ENCODE assay signal across 12 cellular contexts in the genomic region with DNA sequence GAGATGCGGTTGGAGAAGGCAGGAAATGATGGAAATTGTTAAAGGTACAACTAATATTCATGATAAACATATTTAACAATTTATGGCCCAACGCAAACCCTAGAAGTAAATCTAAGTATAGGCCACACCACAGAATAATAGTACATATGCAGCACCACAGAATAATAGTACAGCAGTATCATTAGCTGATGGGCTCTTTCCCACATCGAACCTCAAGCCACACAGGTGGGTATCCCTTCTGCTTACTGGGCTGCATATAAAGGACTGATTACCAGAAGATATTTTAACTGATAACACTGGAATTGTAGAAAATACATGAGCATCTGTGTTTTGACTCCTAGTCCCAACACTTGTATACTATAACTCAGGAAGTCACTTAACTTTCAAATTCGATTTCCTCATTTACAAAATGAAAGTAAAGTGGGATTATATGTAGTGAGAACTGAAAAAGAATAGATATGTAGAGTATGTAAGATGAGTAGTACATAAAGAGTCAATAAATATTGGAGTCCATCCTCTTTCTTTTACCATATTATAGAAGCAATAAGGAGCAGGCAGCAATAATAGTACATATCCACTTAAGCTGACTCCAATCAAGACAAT.
DNase-seq lines count a peak whose midpoint lies in the region; ATAC-seq, FAIRE-seq and TF ChIP-seq lines count a peak whose summit lies in the region.
"Had no signal": no experiment of that assay in that cellular context is flagged by ENCODE, and none has a peak within 500 bp of the region (broad histone marks: within the 10 kb centered on the region; RNA-seq: fewer than 3 reads in every experiment).

No MANE protein-coding gene starts in this region.

- H3K27me3 ChIP-seq in DND-41 (ENCODE audit: insufficient read depth, low read length, poor library complexity) (no peaks in the 10 kb centered on the region), SK-N-SH (ENCODE audit: insufficient read depth) (no peaks in the 10 kb centered on the region), testis (no peaks in the 10 kb centered on the region)

- intact Hi-C loops in kidney (cut with DNase I) (no loop called here), testis (cut with DNase I; ENCODE audit: low total_unique reads) (no loop called here)

- H3K4me2 ChIP-seq in DND-41 (ENCODE audit: insufficient read depth, low read length), result peak overlapping the region; percentile 9; the same call in 1 of the 2 replicates
- H3K4me2 ChIP-seq in SK-N-SH, result peak overlapping the region; percentile 53

- POLR2A ChIA-PET in SK-N-SH (lab: Yijun Ruan, JAX), result interaction anchor here (0.6 kb wide), 1 partner anchor 491 kb away, joined by 3 read pairs; no protein-coding TSS in a partner anchor

- peaks cover 14% of the 10 kb centered on the region for H3F3A ChIP-seq in SK-N-SH (replicated peaks; ENCODE audit: insufficient read depth)

- no peak for TF ChIP-seq RAD21 in SK-N-SH (IDR thresholded peaks at IDR 0.05; ENCODE audit: low read length)

- no peak overlapping the region for H3K9ac ChIP-seq in DND-41 (ENCODE audit: low read depth, low read length)
- peak overlapping the region; percentile 7; the same call in 1 of the 2 replicates for H3K9ac ChIP-seq in SK-N-SH
- peak overlapping the region; percentile 28 to 29 for H3K9ac ChIP-seq in kidney (ENCODE audit: low read length in 2 of 2)

- no peak overlapping the region for H3K27ac ChIP-seq in DND-41 (ENCODE audit: low read length)
- H3K27ac ChIP-seq in SK-N-SH (ENCODE audit: low read depth in 2 of 2, low read length in 1 of 2), result peak overlapping the region; percentile 56 to 67; a peak in 2 of 4 replicates
- H3K27ac ChIP-seq in kidney (ENCODE audit: low read depth in 2 of 2, low read length in 2 of 2), result no peak overlapping the region
- no peak overlapping the region for H3K27ac ChIP-seq in testis

- TF ChIP-seq EP300 in SK-N-SH (IDR thresholded peaks at IDR 0.05; ENCODE audit: borderline replicate concordance in 1 of 2, low read depth in 1 of 2, low read length in 1 of 2), result no peak

- H3K9me3 ChIP-seq in DND-41 (ENCODE audit: insufficient read depth, low read length, severe bottlenecking) (no peaks in the 10 kb centered on the region), SK-N-SH (no peaks in the 10 kb centered on the region), kidney (ENCODE audit: control insufficient read depth in 1 of 2, low read length in 2 of 2) (no peaks in the 10 kb centered on the region), testis (no peaks in the 10 kb centered on the region)

- H2AFZ ChIP-seq in DND-41 (ENCODE audit: low read depth, low read length), result no peak overlapping the region
- no peak overlapping the region for H2AFZ ChIP-seq in SK-N-SH (ENCODE audit: low read depth)

- TF ChIP-seq CTCF in DND-41 (IDR thresholded peaks at IDR 0.05; ENCODE audit: borderline replicate concordance, extremely low read depth, low read length, poor library complexity, severe bottlenecking), result no peak
- TF ChIP-seq CTCF in GM20000 (IDR thresholded peaks at IDR 0.05; ENCODE audit: extremely low read depth, missing control alignments), result no peak
- TF ChIP-seq CTCF in SK-N-SH (IDR thresholded peaks at IDR 0.05), result no peak
- no peak for TF ChIP-seq CTCF in kidney (IDR thresholded peaks at IDR 0.05; ENCODE audit: borderline replicate concordance, extremely low read depth, insufficient read depth)
- TF ChIP-seq CTCF in testis (IDR thresholded peaks at IDR 0.05), result no peak

- no peaks in the 10 kb centered on the region for H3K9me2 ChIP-seq in SK-N-SH

- H3K4me3 ChIP-seq in DND-41 (ENCODE audit: low read depth in 1 of 2, low read length in 2 of 2) (no peak overlapping the region), SK-N-SH (ENCODE audit: low read depth in 2 of 2, low read length in 1 of 2) (peak overlapping the region in 1 of 2 experiments; percentile 18; a peak in 1 of 4 replicates), kidney (ENCODE audit: low read length in 2 of 2) (peak overlapping the region in 1 of 2 donors; percentile 41), testis (no peak overlapping the region)

- CTCF ChIA-PET in SK-N-SH (lab: Yijun Ruan, JAX), result interaction anchor here (0.7 to 3.9 kb wide), 25 partner anchors 8 to 583 kb away, joined by 3 to 51 read pairs (median 5); no protein-coding TSS in a partner anchor

- H3K36me3 ChIP-seq in DND-41 (ENCODE audit: insufficient read depth, low read length) (no peaks in the 10 kb centered on the region), SK-N-SH (replicated peaks in 1 of 2; ENCODE audit: control insufficient read depth in 1 of 2, insufficient read depth in 2 of 2, low read length in 1 of 2) (peaks cover 2 to 21% of the 10 kb centered on the region in 2 experiments), kidney (ENCODE audit: control insufficient read depth in 1 of 2, insufficient read depth in 2 of 2, low read length in 2 of 2) (no peaks in the 10 kb centered on the region), testis (ENCODE audit: low read depth, missing control alignments) (no peaks in the 10 kb centered on the region)

- no peak for FAIRE-seq in kidney (lab: Jason Lieb, UNC)

- H4K20me1 ChIP-seq in DND-41 (ENCODE audit: insufficient read depth, low read length) (no peaks in the 10 kb centered on the region), SK-N-SH (ENCODE audit: insufficient read depth) (no peaks in the 10 kb centered on the region)

- H3K4me1 ChIP-seq in DND-41 (ENCODE audit: insufficient read depth, low read length), result peaks cover 6% of the 10 kb centered on the region
- H3K4me1 ChIP-seq in SK-N-SH (ENCODE audit: control insufficient read depth in 1 of 2, insufficient read depth in 2 of 2, low read depth in 1 of 2, low read length in 1 of 2), result peaks cover 2 to 9% of the 10 kb centered on the region in 2 experiments; a peak in 3 of 4 replicates
- peaks cover 0 to 4% of the 10 kb centered on the region in 2 donors for H3K4me1 ChIP-seq in kidney (ENCODE audit: control insufficient read depth in 1 of 2, insufficient read depth in 1 of 2, low read depth in 1 of 2, low read length in 2 of 2)
- H3K4me1 ChIP-seq in testis, result no peaks in the 10 kb centered on the region

- DNase-seq in DND-41, result no peak
- DNase-seq in GM20000 (ENCODE audit: low spot score), result peak; percentile 8
- DNase-seq in SK-N-SH, result no peak
- no peak for DNase-seq in kidney
- no peak for DNase-seq in GM03348 (ENCODE audit: low spot score)
- no peak for DNase-seq in stimulated activated CD4-positive, alpha-beta T cell treated with anti-CD3 and anti-CD28 coated beads, Interleukin-4, amount 100 ng/mL, for 1 hour
- DNase-seq in D341Med (ENCODE audit: low spot score), result no peak
- no peak for DNase-seq in testis
- DNase-seq: DMS 273 treated with DMSO at 0.1 percent for 48 hours, endodermal cell, HCEC 1CT, NCI-H1105 treated with DMSO at 0.1 percent for 48 hours had no signal

- 73% methylated on average over 4 of the region's 4 CpGs for WGBS in SK-N-SH (ENCODE audit: low lambda C conversion rate)
- WGBS in testis, 2 donors, result 78 to 83% methylated on average over 4 of the region's 4 CpGs

- no peaks in the 10 kb centered on the region for H3K79me2 ChIP-seq in DND-41 (ENCODE audit: insufficient read depth, low read length)
- H3K79me2 ChIP-seq in SK-N-SH (ENCODE audit: insufficient read depth), result peaks cover 84% of the 10 kb centered on the region

- no peak for ATAC-seq in DND-41 (ENCODE audit: insufficient read depth, low read depth)

- no peak for TF ChIP-seq POLR2A in testis (IDR thresholded peaks at IDR 0.05)

TF ChIP-seq in SK-N-SH, 30 proteins besides CTCF, POLR2A, EP300 and RAD21 (continues in another document):
- no peak for TF ChIP-seq RCOR1 (IDR thresholded peaks at IDR 0.05; ENCODE audit: low read length)
- TF ChIP-seq, protein P1, sequence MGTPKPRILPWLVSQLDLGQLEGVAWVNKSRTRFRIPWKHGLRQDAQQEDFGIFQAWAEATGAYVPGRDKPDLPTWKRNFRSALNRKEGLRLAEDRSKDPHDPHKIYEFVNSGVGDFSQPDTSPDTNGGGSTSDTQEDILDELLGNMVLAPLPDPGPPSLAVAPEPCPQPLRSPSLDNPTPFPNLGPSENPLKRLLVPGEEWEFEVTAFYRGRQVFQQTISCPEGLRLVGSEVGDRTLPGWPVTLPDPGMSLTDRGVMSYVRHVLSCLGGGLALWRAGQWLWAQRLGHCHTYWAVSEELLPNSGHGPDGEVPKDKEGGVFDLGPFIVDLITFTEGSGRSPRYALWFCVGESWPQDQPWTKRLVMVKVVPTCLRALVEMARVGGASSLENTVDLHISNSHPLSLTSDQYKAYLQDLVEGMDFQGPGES (IDR thresholded peaks at IDR 0.05; ENCODE audit: low read depth, low read length), result no peak
- TF ChIP-seq, protein P2, sequence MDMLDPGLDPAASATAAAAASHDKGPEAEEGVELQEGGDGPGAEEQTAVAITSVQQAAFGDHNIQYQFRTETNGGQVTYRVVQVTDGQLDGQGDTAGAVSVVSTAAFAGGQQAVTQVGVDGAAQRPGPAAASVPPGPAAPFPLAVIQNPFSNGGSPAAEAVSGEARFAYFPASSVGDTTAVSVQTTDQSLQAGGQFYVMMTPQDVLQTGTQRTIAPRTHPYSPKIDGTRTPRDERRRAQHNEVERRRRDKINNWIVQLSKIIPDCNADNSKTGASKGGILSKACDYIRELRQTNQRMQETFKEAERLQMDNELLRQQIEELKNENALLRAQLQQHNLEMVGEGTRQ (IDR thresholded peaks at IDR 0.05; ENCODE audit: borderline replicate concordance, low read depth, low read length), result no peak
- no peak for TF ChIP-seq USF1 (IDR thresholded peaks at IDR 0.05; ENCODE audit: borderline replicate concordance, low read depth)
- no peak for TF ChIP-seq CHD2 (IDR thresholded peaks at IDR 0.05; ENCODE audit: low read length, partially characterized antibody)
- no peak for TF ChIP-seq TCF12 (IDR thresholded peaks at IDR 0.05)

Comparison
In these comparisons a context has a peak if more than half of its experiments do, and no peak if none do; other contexts are left out.
1. H3K27ac ChIP-seq: peak in SK-N-SH (2 of 2); none in DND-41 (single experiment), kidney (0 of 2) and testis (0 of 2).